Comparison of ENCODE assay signal across 8 cellular contexts in genomic region chrX:154485150-154486051, GRCh38. TPM values are rescaled to one million over a fixed set of nuclear protein-coding genes. Genes with fewer than 3 reads are reported as not detected.
A peak's percentile ranks its signal among the peaks of the same experiment; 100 is the strongest.
DNase-seq lines count a peak whose midpoint lies in the region; ATAC-seq and TF ChIP-seq lines count a peak whose summit lies in the region.

No MANE protein-coding gene starts in this region.

- no peak for TF ChIP-seq RAD21 in liver (IDR thresholded peaks at IDR 0.05)

- H3K27me3 Mint-ChIP-seq in activated T-cell treated with anti-CD3 and anti-CD28 coated beads, Interleukin-2, amount 50 U/mL, for 72 hours (ENCODE audit: low read depth) = no peaks in the 10 kb centered on the region

- no peak for DNase-seq in activated T-cell treated with anti-CD3 and anti-CD28 coated beads, Interleukin-2, amount 50 U/mL, for 72 hours
- DNase-seq in activated T-cell treated with anti-CD3 and anti-CD28 coated beads for 4 hours = no peak
- DNase-seq in upper lobe of left lung = no peak
- no peak for DNase-seq in NK-92 treated with Interleukin-12 subunit alpha and Interleukin-12 subunit beta, amount 100 ng/mL, for 24 hours (lab: John Stamatoyannopoulos, UW)
- DNase-seq in activated gamma-delta T cell (lab: John Stamatoyannopoulos, UW) = no peak

- no peak for ATAC-seq in activated T-cell treated with anti-CD3 and anti-CD28 coated beads, Interleukin-2, amount 50 U/mL, for 72 hours (replicated peaks in 1 of 2)
- ATAC-seq in upper lobe of left lung (ENCODE audit: low FRiP score in 2 of 2) = no peak
- no peak for ATAC-seq in HG02973 (IDR thresholded peaks at IDR 0.05; ENCODE audit: unreplicated experiment)

- H3K4me3 Mint-ChIP-seq in activated T-cell treated with anti-CD3 and anti-CD28 coated beads, Interleukin-2, amount 50 U/mL, for 72 hours = peak overlapping the region; percentile 66 to 68

- H3K4me1 Mint-ChIP-seq in activated T-cell treated with anti-CD3 and anti-CD28 coated beads, Interleukin-2, amount 50 U/mL, for 72 hours (ENCODE audit: low read depth) = peaks cover 15% of the 10 kb centered on the region

- peak overlapping the region; percentile 59 to 86 (median 78) for H3K4me3 ChIP-seq in liver (ENCODE audit: low read depth in 1 of 3, low read length in 3 of 3)
- H3K4me3 ChIP-seq in upper lobe of left lung = peak overlapping the region; percentile 44 to 81 (median 76)

- TF ChIP-seq CTCF in liver (IDR thresholded peaks at IDR 0.05; ENCODE audit: low read depth, low read length, missing input control) (no peak), upper lobe of left lung (IDR thresholded peaks at IDR 0.05) (no peak)

- no peak for TF ChIP-seq POLR2A in upper lobe of left lung (IDR thresholded peaks at IDR 0.05)

- peak overlapping the region in 1 of 2 donors; percentile 20 for H3K9ac ChIP-seq in liver (ENCODE audit: low read depth in 1 of 2, low read length in 2 of 2)

- 52% methylated on average over 35 of the region's 35 CpGs for WGBS in liver
- WGBS in upper lobe of left lung, 2 donors = 52 to 74% methylated on average over 5 to 25 of the region's 35 CpGs

- H3K36me3 ChIP-seq in liver (ENCODE audit: control insufficient read depth in 4 of 4, insufficient read depth in 3 of 4, low read depth in 1 of 4, low read length in 3 of 4) = peaks cover 0 to 6% (median 2%) of the 10 kb centered on the region in 4 donors
- peaks cover 0 to 17% (median 2%) of the 10 kb centered on the region in 4 donors for H3K36me3 ChIP-seq in upper lobe of left lung

- no peak overlapping the region for H3K27ac Mint-ChIP-seq in activated T-cell treated with anti-CD3 and anti-CD28 coated beads, Interleukin-2, amount 50 U/mL, for 72 hours

- H3K4me1 ChIP-seq in liver (ENCODE audit: control insufficient read depth in 4 of 4, insufficient read depth in 4 of 4, low read length in 3 of 4) (peaks cover 9 to 36% (median 20%) of the 10 kb centered on the region in 4 donors), upper lobe of left lung (peaks cover 5 to 42% (median 17%) of the 10 kb centered on the region in 4 donors)

- H3K9me3 ChIP-seq in liver (ENCODE audit: control insufficient read depth in 4 of 4, low read length in 3 of 4) (no peaks in the 10 kb centered on the region), upper lobe of left lung (no peaks in the 10 kb centered on the region)

- H3K27ac ChIP-seq in angular gyrus (ENCODE audit: low read depth, low read length) (peak overlapping the region; percentile 62), liver (ENCODE audit: low read depth in 1 of 2, low read length in 2 of 2) (peak overlapping the region; percentile 67 to 73), upper lobe of left lung (peak overlapping the region; percentile 69 to 91 (median 83))

- H3K36me3 Mint-ChIP-seq in activated T-cell treated with anti-CD3 and anti-CD28 coated beads, Interleukin-2, amount 50 U/mL, for 72 hours (ENCODE audit: insufficient read depth in 2 of 2) = peaks cover 0 to 10% of the 10 kb centered on the region in 2 donors

- no peaks in the 10 kb centered on the region for H3K27me3 ChIP-seq in liver (ENCODE audit: control insufficient read depth in 4 of 4, insufficient read depth in 4 of 4, low read length in 3 of 4)
- H3K27me3 ChIP-seq in upper lobe of left lung = no peaks in the 10 kb centered on the region

- TF ChIP-seq EP300 in upper lobe of left lung (IDR thresholded peaks at IDR 0.05) = no peak

- H3K9me3 Mint-ChIP-seq in activated T-cell treated with anti-CD3 and anti-CD28 coated beads, Interleukin-2, amount 50 U/mL, for 72 hours = no peaks in the 10 kb centered on the region

TF ChIP-seq in liver, 16 proteins besides CTCF, POLR2A, EP300 and RAD21:
- TF ChIP-seq EGR1 (IDR thresholded peaks at IDR 0.05; ENCODE audit: low read depth in 2 of 2) (no peak), MAX (IDR thresholded peaks at IDR 0.05) (no peak), RXRA (IDR thresholded peaks at IDR 0.05) (no peak), HNF4G (IDR thresholded peaks at IDR 0.05) (no peak)
TF ChIP-seq in liver: peak in this region for 0.

RNA-seq across cellular contexts. Expression of gene UBL4A, which starts 1.0 kb away (rescaled TPM):
- 10 to 100 TPM; 45.0 to 53.5 TPM for total RNA-seq in activated T-cell treated with anti-CD3 and anti-CD28 coated beads, Interleukin-2, amount 50 U/mL, for 72 hours
- 10 to 100 TPM; 19.8 to 22.2 TPM for total RNA-seq in liver
- polyA plus RNA-seq in liver = 10 to 100 TPM; 13.9 to 21.9 TPM
- total RNA-seq in upper lobe of left lung = 10 to 100 TPM; 13.6 to 52.2 (median 43.8) TPM

RNA-seq across cellular contexts. Expression of gene SLC10A3, which starts 5.0 kb away (rescaled TPM):
- 10 to 100 TPM; 19.9 to 25.1 TPM for total RNA-seq in activated T-cell treated with anti-CD3 and anti-CD28 coated beads, Interleukin-2, amount 50 U/mL, for 72 hours
- total RNA-seq in liver = 1 to 10 TPM; 3.5 to 5.6 TPM
- polyA plus RNA-seq in liver = 1 to 10 TPM; 3.2 to 5.4 TPM
- 10 to 100 TPM; 16.8 to 33.4 (median 28.7) TPM for total RNA-seq in upper lobe of left lung

RNA-seq across cellular contexts. Expression of gene LAGE3, which starts 6.3 kb away (rescaled TPM):
- 10 to 100 TPM; 34.3 to 35.8 TPM for total RNA-seq in activated T-cell treated with anti-CD3 and anti-CD28 coated beads, Interleukin-2, amount 50 U/mL, for 72 hours
- total RNA-seq in liver (10 to 100 TPM in 1 of 2 donors, 1 to 10 TPM in 1; 8.5 to 18.1 TPM), upper lobe of left lung (10 to 100 TPM; 16.6 to 25.4 (median 20.2) TPM)
- polyA plus RNA-seq in liver = 10 to 100 TPM; 12.4 to 13.1 TPM

RNA-seq across cellular contexts. Expression of gene PLXNA3, which starts 27.3 kb away (rescaled TPM):
- 10 to 100 TPM; 39.4 to 42.9 TPM for total RNA-seq in activated T-cell treated with anti-CD3 and anti-CD28 coated beads, Interleukin-2, amount 50 U/mL, for 72 hours
- total RNA-seq in liver (1 to 10 TPM; 1.1 to 1.7 TPM), upper lobe of left lung (100 to 1,000 TPM in 1 of 6 donors, 10 to 100 TPM in 4, 1 to 10 TPM in 1; 7.9 to 195 (median 36.3) TPM)
- 1 to 10 TPM; 1.3 to 1.7 TPM for polyA plus RNA-seq in liver

RNA-seq across cellular contexts. Expression of gene FAM3A, which starts 30.6 kb away (rescaled TPM):
- 10 to 100 TPM; 31.2 to 32.9 TPM for total RNA-seq in activated T-cell treated with anti-CD3 and anti-CD28 coated beads, Interleukin-2, amount 50 U/mL, for 72 hours
- 10 to 100 TPM; 11.6 to 33.5 TPM for total RNA-seq in liver
- 10 to 100 TPM; 35.0 to 36.3 TPM for polyA plus RNA-seq in liver
- total RNA-seq in upper lobe of left lung = 10 to 100 TPM; 41.0 to 67.1 (median 49.3) TPM
